14 cellular contexts compared by ENCODE assay signal in genomic region chr17:71203953-71204352, GRCh38.
"Had no signal": no experiment of that assay in that cellular context is flagged by ENCODE, and none has a peak within 500 bp of the region (broad histone marks: within the 10 kb centered on the region; RNA-seq: fewer than 3 reads in every experiment).

No MANE protein-coding gene starts in this region.

- H3K4me1 Mint-ChIP-seq: activated naive CD4-positive, alpha-beta T cell treated with anti-CD3 and anti-CD28 coated beads, Interleukin-2, amount 10 ng/mL, durations not matched to agents 7 days and 5 days had no signal

- H3K27ac ChIP-seq: ascending aorta, cardiac muscle cell had no signal

- H3K9me3 ChIP-seq: ascending aorta had no signal

- H3K4me3 ChIP-seq: ascending aorta, cardiac muscle cell had no signal

- ATAC-seq: natural killer cell treated with Interleukin-12 subunit alpha and Interleukin-12 subunit beta and Interleukin-15 and Interleukin-18, amount 100 ng/mL, for 72 hours; stimulated activated naive CD8-positive, alpha-beta T cell treated with anti-CD3 and anti-CD28 coated beads, Interleukin-15, Interleukin-2, amounts not matched to agents 100 U/mL and 50 U/mL, for 24 hours had no signal

- H3K27me3 ChIP-seq: ascending aorta, cardiac muscle cell had no signal

- H3K36me3 ChIP-seq: ascending aorta, cardiac muscle cell had no signal

- H3K27me3 Mint-ChIP-seq: activated naive CD4-positive, alpha-beta T cell treated with anti-CD3 and anti-CD28 coated beads, Interleukin-2, amount 10 ng/mL, durations not matched to agents 7 days and 5 days; natural killer cell treated with Interleukin-12 subunit alpha and Interleukin-12 subunit beta and Interleukin-15 and Interleukin-18, amount 100 ng/mL, for 72 hours had no signal

- H3K4me1 ChIP-seq: ascending aorta had no signal

- H3K27ac Mint-ChIP-seq: activated naive CD4-positive, alpha-beta T cell treated with anti-CD3 and anti-CD28 coated beads, Interleukin-2, amount 10 ng/mL, durations not matched to agents 7 days and 5 days; natural killer cell treated with Interleukin-12 subunit alpha and Interleukin-12 subunit beta and Interleukin-15 and Interleukin-18, amount 100 ng/mL, for 72 hours had no signal

- H3K36me3 Mint-ChIP-seq: activated naive CD4-positive, alpha-beta T cell treated with anti-CD3 and anti-CD28 coated beads, Interleukin-2, amount 10 ng/mL, durations not matched to agents 7 days and 5 days; natural killer cell treated with Interleukin-12 subunit alpha and Interleukin-12 subunit beta and Interleukin-15 and Interleukin-18, amount 100 ng/mL, for 72 hours had no signal

- DNase-seq: activated CD4-positive, alpha-beta T cell treated with anti-CD3 and anti-CD28 coated beads, Interleukin-2, amount 50 U/mL, for 4 hours; activated CD4-positive, CD25-positive, alpha-beta regulatory T cell treated with anti-CD3 and anti-CD28 coated beads, Interleukin-2, amount 50 U/mL, for 72 hours; activated naive CD4-positive, alpha-beta T cell treated with anti-CD3 and anti-CD28 coated beads, Interleukin-2, amount 10 ng/mL, durations not matched to agents 7 days and 5 days; glutamatergic neuron; hypothalamus; kidney glomerular epithelial cell; posterior cingulate gyrus; stimulated activated CD4-positive, alpha-beta T cell treated with anti-CD3 and anti-CD28 coated beads, Interleukin-15, amount 100 ng/mL, for 24 hours; stimulated activated CD4-positive, alpha-beta T cell treated with anti-CD3 and anti-CD28 coated beads, Interleukin-4, amount 100 ng/mL, for 24 hours; stimulated activated naive CD8-positive, alpha-beta T cell treated with anti-CD3 and anti-CD28 coated beads, Interleukin-15, Interleukin-2, amounts not matched to agents 100 U/mL and 50 U/mL, for 24 hours; T-helper 9 cell had no signal

- H3K4me3 Mint-ChIP-seq: activated naive CD4-positive, alpha-beta T cell treated with anti-CD3 and anti-CD28 coated beads, Interleukin-2, amount 10 ng/mL, durations not matched to agents 7 days and 5 days; natural killer cell treated with Interleukin-12 subunit alpha and Interleukin-12 subunit beta and Interleukin-15 and Interleukin-18, amount 100 ng/mL, for 72 hours had no signal
